11 cellular contexts compared by ENCODE assay signal in the genomic region with DNA sequence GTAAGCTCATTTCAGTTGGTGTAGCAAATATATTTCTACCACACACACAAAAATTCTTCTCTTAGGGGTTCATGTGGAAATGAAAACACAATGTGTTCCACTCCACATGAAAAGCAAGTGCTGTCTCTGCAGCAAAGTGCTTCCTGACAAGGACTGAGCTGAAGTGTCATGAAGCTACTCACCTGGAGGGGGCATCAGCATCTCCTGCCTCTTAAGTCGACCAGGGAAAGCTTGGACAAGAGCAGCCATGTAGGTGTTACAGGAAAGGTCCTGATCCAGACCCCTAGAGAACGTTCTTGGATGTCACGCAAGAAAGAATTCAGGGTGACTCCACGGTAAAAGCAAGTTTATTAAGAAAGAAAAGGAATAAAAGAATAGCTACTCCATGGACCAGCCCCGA.
DNase-seq lines count a peak whose midpoint lies in the region; ATAC-seq and TF ChIP-seq lines count a peak whose summit lies in the region.
"Had no signal": no experiment of that assay in that cellular context is flagged by ENCODE, and none has a peak within 500 bp of the region (broad histone marks: within the 10 kb centered on the region; RNA-seq: fewer than 3 reads in every experiment).

No MANE protein-coding gene starts in this region.

- DNase-seq in activated naive CD8-positive, alpha-beta T cell treated with anti-CD3 and anti-CD28 coated beads, Interleukin-2, amount 50 U/mL, for 24 hours, result peak; percentile 2
- DNase-seq in activated naive CD8-positive, alpha-beta T cell treated with anti-CD3 and anti-CD28 coated beads for 36 hours, result no peak
- DNase-seq in KBM-7 (peak; percentile 3), osteocyte (ENCODE audit: extremely low spot score, unreplicated experiment) (no peak), inferior parietal cortex (ENCODE audit: extremely low spot score) (no peak), NCI-H345 treated with DMSO at 0.1 percent for 48 hours (lab: John Stamatoyannopoulos, UW; ENCODE audit: unreplicated experiment) (no peak), NCI-H1048 (lab: John Stamatoyannopoulos, UW) (no peak)
- DNase-seq in activated naive CD4-positive, alpha-beta T cell treated with anti-CD3 and anti-CD28 coated beads, Interleukin-2, amount 10 ng/mL, durations not matched to agents 7 days and 5 days, result peak; percentile 29
- DNase-seq: DMS79; stimulated activated CD4-positive, alpha-beta T cell treated with anti-CD3 and anti-CD28 coated beads, Interleukin-4, amount 100 ng/mL, for 4 hours had no signal

- in situ Hi-C loops in KBM-7 (cut with MboI; ENCODE audit: low pct_unique_long_range_greater_than_20kb, low sequenced_read_pairs), result loop anchor here (25.0 kb wide), 1 partner anchor 91 kb away; no protein-coding TSS in a partner anchor

- CTCF ChIA-PET in activated naive CD4-positive, alpha-beta T cell treated with anti-CD3 and anti-CD28 coated beads, Interleukin-2, amount 10 ng/mL, durations not matched to agents 7 days and 5 days (lab: Charles Lee), result interaction anchor here (1.0 to 4.2 kb wide), 5 partner anchors 9 to 109 kb away, joined by 3 to 24 read pairs (median 4); no protein-coding TSS in a partner anchor

- no peaks in the 10 kb centered on the region for H3K36me3 Mint-ChIP-seq in activated naive CD8-positive, alpha-beta T cell treated with anti-CD3 and anti-CD28 coated beads, Interleukin-2, amount 50 U/mL, for 24 hours (ENCODE audit: low read depth)
- no peaks in the 10 kb centered on the region for H3K36me3 Mint-ChIP-seq in activated naive CD8-positive, alpha-beta T cell treated with anti-CD3 and anti-CD28 coated beads for 36 hours
- H3K36me3 Mint-ChIP-seq in activated naive CD4-positive, alpha-beta T cell treated with anti-CD3 and anti-CD28 coated beads, Interleukin-2, amount 10 ng/mL, durations not matched to agents 7 days and 5 days, result no peaks in the 10 kb centered on the region
- H3K36me3 Mint-ChIP-seq in osteocyte (ENCODE audit: unreplicated experiment), result no peaks in the 10 kb centered on the region
- H3K36me3 Mint-ChIP-seq: activated naive CD4-positive, alpha-beta T cell treated with anti-CD3 and anti-CD28 coated beads, Interleukin-2, amount 50 U/mL, for 24 hours had no signal

- no peak for ATAC-seq in activated naive CD8-positive, alpha-beta T cell treated with anti-CD3 and anti-CD28 coated beads, Interleukin-2, amount 50 U/mL, for 24 hours

- no peaks in the 10 kb centered on the region for H3K9me3 Mint-ChIP-seq in activated naive CD8-positive, alpha-beta T cell treated with anti-CD3 and anti-CD28 coated beads, Interleukin-2, amount 50 U/mL, for 24 hours
- H3K9me3 Mint-ChIP-seq in activated naive CD8-positive, alpha-beta T cell treated with anti-CD3 and anti-CD28 coated beads for 36 hours, result no peaks in the 10 kb centered on the region
- H3K9me3 Mint-ChIP-seq in activated naive CD4-positive, alpha-beta T cell treated with anti-CD3 and anti-CD28 coated beads, Interleukin-2, amount 10 ng/mL, durations not matched to agents 7 days and 5 days, result no peaks in the 10 kb centered on the region
- no peaks in the 10 kb centered on the region for H3K9me3 Mint-ChIP-seq in osteocyte (ENCODE audit: unreplicated experiment)
- H3K9me3 Mint-ChIP-seq: activated naive CD4-positive, alpha-beta T cell treated with anti-CD3 and anti-CD28 coated beads, Interleukin-2, amount 50 U/mL, for 24 hours had no signal

- H3K4me1 Mint-ChIP-seq in activated naive CD8-positive, alpha-beta T cell treated with anti-CD3 and anti-CD28 coated beads, Interleukin-2, amount 50 U/mL, for 24 hours, result no peaks in the 10 kb centered on the region
- no peaks in the 10 kb centered on the region for H3K4me1 Mint-ChIP-seq in activated naive CD8-positive, alpha-beta T cell treated with anti-CD3 and anti-CD28 coated beads for 36 hours
- H3K4me1 Mint-ChIP-seq in activated naive CD4-positive, alpha-beta T cell treated with anti-CD3 and anti-CD28 coated beads, Interleukin-2, amount 10 ng/mL, durations not matched to agents 7 days and 5 days, result no peaks in the 10 kb centered on the region
- H3K4me1 Mint-ChIP-seq in osteocyte (ENCODE audit: unreplicated experiment), result no peaks in the 10 kb centered on the region
- H3K4me1 Mint-ChIP-seq: activated naive CD4-positive, alpha-beta T cell treated with anti-CD3 and anti-CD28 coated beads, Interleukin-2, amount 50 U/mL, for 24 hours had no signal

- no peak overlapping the region for H3K4me3 Mint-ChIP-seq in activated naive CD8-positive, alpha-beta T cell treated with anti-CD3 and anti-CD28 coated beads, Interleukin-2, amount 50 U/mL, for 24 hours
- no peak overlapping the region for H3K4me3 Mint-ChIP-seq in activated naive CD8-positive, alpha-beta T cell treated with anti-CD3 and anti-CD28 coated beads for 36 hours
- no peak overlapping the region for H3K4me3 Mint-ChIP-seq in activated naive CD4-positive, alpha-beta T cell treated with anti-CD3 and anti-CD28 coated beads, Interleukin-2, amount 10 ng/mL, durations not matched to agents 7 days and 5 days
- no peak overlapping the region for H3K4me3 Mint-ChIP-seq in osteocyte (ENCODE audit: unreplicated experiment)
- H3K4me3 Mint-ChIP-seq: activated naive CD4-positive, alpha-beta T cell treated with anti-CD3 and anti-CD28 coated beads, Interleukin-2, amount 50 U/mL, for 24 hours had no signal

- no peak overlapping the region for H3K27ac Mint-ChIP-seq in activated naive CD8-positive, alpha-beta T cell treated with anti-CD3 and anti-CD28 coated beads, Interleukin-2, amount 50 U/mL, for 24 hours
- H3K27ac Mint-ChIP-seq in activated naive CD8-positive, alpha-beta T cell treated with anti-CD3 and anti-CD28 coated beads for 36 hours, result no peak overlapping the region
- H3K27ac Mint-ChIP-seq in activated naive CD4-positive, alpha-beta T cell treated with anti-CD3 and anti-CD28 coated beads, Interleukin-2, amount 10 ng/mL, durations not matched to agents 7 days and 5 days, result no peak overlapping the region
- no peak overlapping the region for H3K27ac Mint-ChIP-seq in osteocyte (ENCODE audit: unreplicated experiment)
- H3K27ac Mint-ChIP-seq: activated naive CD4-positive, alpha-beta T cell treated with anti-CD3 and anti-CD28 coated beads, Interleukin-2, amount 50 U/mL, for 24 hours had no signal

- TF ChIP-seq CTCF in osteocyte (IDR thresholded peaks at IDR 0.05), result peak; percentile 8

- no peaks in the 10 kb centered on the region for H3K27me3 Mint-ChIP-seq in activated naive CD8-positive, alpha-beta T cell treated with anti-CD3 and anti-CD28 coated beads, Interleukin-2, amount 50 U/mL, for 24 hours
- peaks cover 3% of the 10 kb centered on the region for H3K27me3 Mint-ChIP-seq in activated naive CD8-positive, alpha-beta T cell treated with anti-CD3 and anti-CD28 coated beads for 36 hours
- H3K27me3 Mint-ChIP-seq in activated naive CD4-positive, alpha-beta T cell treated with anti-CD3 and anti-CD28 coated beads, Interleukin-2, amount 10 ng/mL, durations not matched to agents 7 days and 5 days, result peaks cover 16% of the 10 kb centered on the region
- H3K27me3 Mint-ChIP-seq in osteocyte (ENCODE audit: unreplicated experiment), result peaks cover 11% of the 10 kb centered on the region

Comparison
In these comparisons a context has a peak if more than half of its experiments do, and no peak if none do; other contexts are left out.
1. DNase-seq: peak in activated naive CD8-positive, alpha-beta T cell treated with anti-CD3 and anti-CD28 coated beads, Interleukin-2, amount 50 U/mL, for 24 hours (single experiment), KBM-7 (single experiment) and activated naive CD4-positive, alpha-beta T cell treated with anti-CD3 and anti-CD28 coated beads, Interleukin-2, amount 10 ng/mL, durations not matched to agents 7 days and 5 days (single experiment); none in activated naive CD8-positive, alpha-beta T cell treated with anti-CD3 and anti-CD28 coated beads for 36 hours (single experiment), osteocyte (single experiment), inferior parietal cortex (single experiment), NCI-H345 treated with DMSO at 0.1 percent for 48 hours (single experiment) and NCI-H1048 (single experiment).